14 cellular contexts compared by ENCODE assay signal in genomic region chr3:123536153-123536895, GRCh38. TPM values are rescaled to one million over a fixed set of nuclear protein-coding genes. Genes with fewer than 3 reads are reported as not detected.
DNase-seq lines count a peak whose midpoint lies in the region; ATAC-seq, FAIRE-seq and TF ChIP-seq lines count a peak whose summit lies in the region.
"Had no signal": no experiment of that assay in that cellular context is flagged by ENCODE, and none has a peak within 500 bp of the region (broad histone marks: within the 10 kb centered on the region; RNA-seq: fewer than 3 reads in every experiment).

No MANE protein-coding gene starts in this region.

- H3K27ac Mint-ChIP-seq in activated CD4-positive, alpha-beta memory T cell treated with anti-CD3 and anti-CD28 coated beads, Interleukin-2, amount 10 ng/mL, durations not matched to agents 7 days and 5 days = no peak overlapping the region
- H3K27ac Mint-ChIP-seq: CD4-positive, alpha-beta T cell; neural progenitor cell had no signal

- peak overlapping the region; percentile 62 for H3K4me2 ChIP-seq in GM12878 (ENCODE audit: control insufficient read depth, insufficient read depth)
- H3K4me2 ChIP-seq: neural progenitor cell had no signal

- 11% methylated on average over 5 of the region's 5 CpGs for WGBS in GM12878 (ENCODE audit: insufficient coverage, insufficient replicate concordance, low lambda C conversion rate, missing lambda C conversion rate)

- peak overlapping the region; percentile 25; the same call in 1 of the 2 replicates for H3K4me3 ChIP-seq in GM12878
- H3K4me3 ChIP-seq: esophagus squamous epithelium, K562, lung, neural progenitor cell had no signal

- H3K36me3 Mint-ChIP-seq in activated CD4-positive, alpha-beta memory T cell treated with anti-CD3 and anti-CD28 coated beads, Interleukin-2, amount 10 ng/mL, durations not matched to agents 7 days and 5 days (ENCODE audit: low read depth) = no peaks in the 10 kb centered on the region
- H3K36me3 Mint-ChIP-seq: neural progenitor cell had no signal

- DNase-seq in GM12878 (ENCODE audit: low read depth, low spot score) = peak; percentile 24
- DNase-seq in NCI-H2029 treated with DMSO at 0.1 percent for 48 hours (lab: John Stamatoyannopoulos, UW) = no peak
- no peak for DNase-seq in activated CD4-positive, alpha-beta memory T cell treated with anti-CD3 and anti-CD28 coated beads, Interleukin-2, amount 10 ng/mL, durations not matched to agents 7 days and 5 days
- DNase-seq: CD4-positive, alpha-beta T cell; esophagus squamous epithelium; NCI-H1436 had no signal

- no peak overlapping the region for H3K4me3 Mint-ChIP-seq in activated CD4-positive, alpha-beta memory T cell treated with anti-CD3 and anti-CD28 coated beads, Interleukin-2, amount 10 ng/mL, durations not matched to agents 7 days and 5 days
- H3K4me3 Mint-ChIP-seq: CD4-positive, alpha-beta T cell; neural progenitor cell had no signal

- FAIRE-seq in GM12878 (lab: Jason Lieb, UNC) = peak; percentile 23
- FAIRE-seq: colon, K562 had no signal

- H3K9ac ChIP-seq in GM12878 (ENCODE audit: control insufficient read depth, insufficient read depth, low read length) = no peak overlapping the region
- H3K9ac ChIP-seq: neural progenitor cell had no signal

- H3K27me3 Mint-ChIP-seq in activated CD4-positive, alpha-beta memory T cell treated with anti-CD3 and anti-CD28 coated beads, Interleukin-2, amount 10 ng/mL, durations not matched to agents 7 days and 5 days = no peaks in the 10 kb centered on the region
- H3K27me3 Mint-ChIP-seq: CD4-positive, alpha-beta T cell had no signal

- RAD21 ChIA-PET in GM12878 (lab: Charles Lee; ENCODE audit: unreplicated experiment) = interaction anchor here (1.0 kb wide), 1 partner anchor 11 kb away, joined by 3 read pairs; no protein-coding TSS in a partner anchor

- SMC1A ChIA-PET in GM12878 (lab: Charles Lee; ENCODE audit: uncharacterized antibody, unreplicated experiment) = no interaction called here

- POLR2A ChIA-PET in GM12878 (lab: Charles Lee) = no interaction called here
- POLR2A ChIA-PET in activated CD4-positive, alpha-beta memory T cell treated with anti-CD3 and anti-CD28 coated beads, Interleukin-2, amount 10 ng/mL, durations not matched to agents 7 days and 5 days (lab: Charles Lee) = no interaction called here

- H3K9me3 Mint-ChIP-seq in activated CD4-positive, alpha-beta memory T cell treated with anti-CD3 and anti-CD28 coated beads, Interleukin-2, amount 10 ng/mL, durations not matched to agents 7 days and 5 days = no peaks in the 10 kb centered on the region
- H3K9me3 Mint-ChIP-seq: CD4-positive, alpha-beta T cell; neural progenitor cell had no signal

- CTCF ChIA-PET in GM12878 (lab: Yijun Ruan, JAX) = interaction anchor here (2.6 kb wide), 1 partner anchor 23 kb away, joined by 10 read pairs; no protein-coding TSS in a partner anchor
- CTCF ChIA-PET in activated CD4-positive, alpha-beta memory T cell treated with anti-CD3 and anti-CD28 coated beads, Interleukin-2, amount 10 ng/mL, durations not matched to agents 7 days and 5 days (lab: Charles Lee) = interaction anchor here (1.0 kb wide), 1 partner anchor 23 kb away, joined by 3 read pairs; no protein-coding TSS in a partner anchor

- H4K20me1 ChIP-seq in GM12878 (ENCODE audit: control insufficient read depth, insufficient read depth) = no peaks in the 10 kb centered on the region

- no peaks in the 10 kb centered on the region for H3K27me3 ChIP-seq in GM12878 (replicated peaks in 1 of 2; ENCODE audit: control insufficient read depth in 2 of 2, insufficient read depth in 2 of 2, low read length in 1 of 2)
- H3K27me3 ChIP-seq: esophagus squamous epithelium, neural progenitor cell had no signal

- H3K4me1 ChIP-seq in GM12878 (ENCODE audit: control insufficient read depth, insufficient read depth, low read length) = peaks cover 11% of the 10 kb centered on the region
- H3K4me1 ChIP-seq: esophagus squamous epithelium, neural progenitor cell had no signal

- intact Hi-C loops in GM12878 (cut with micrococcal nuclease; ENCODE audit: unreplicated experiment) = no loop called here

- no peak for TF ChIP-seq RAD21 in GM12878 (IDR thresholded peaks at IDR 0.05; ENCODE audit: insufficient read depth, low read depth, low read length)

- TF ChIP-seq CTCF in GM12878 (IDR thresholded peaks at IDR 0.05 in 2 of 3, conservative IDR thresholded peaks at IDR 0.05 in 1 of 3; ENCODE audit: control insufficient read depth in 2 of 3, extremely low read depth in 1 of 3, insufficient read depth in 1 of 3, low read depth in 3 of 3, low read length in 3 of 3) = no peak

- peak in 1 of 2 experiments; percentile 68; a peak in 1 of 4 replicates for TF ChIP-seq EP300 in GM12878 (IDR thresholded peaks at IDR 0.05; ENCODE audit: borderline replicate concordance in 1 of 2, control insufficient read depth in 1 of 2, low read depth in 2 of 2, low read length in 2 of 2)

- TF ChIP-seq POLR2A in GM18505 (IDR thresholded peaks at IDR 0.05; ENCODE audit: borderline replicate concordance, extremely low read depth, insufficient read depth, insufficient read length) (no peak), GM12878 (IDR thresholded peaks at IDR 0.05; ENCODE audit: low read depth, low read length) (no peak)

- ATAC-seq in GM18505 (IDR thresholded peaks at IDR 0.05; ENCODE audit: unreplicated experiment) (peak; percentile 73), GM19455 (IDR thresholded peaks at IDR 0.05; ENCODE audit: unreplicated experiment) (peak; percentile 70), HG03066 (IDR thresholded peaks at IDR 0.05; ENCODE audit: low read depth, unreplicated experiment) (peak; percentile 58), GM12878 (peak; percentile 97), GM18520 (IDR thresholded peaks at IDR 0.05; ENCODE audit: unreplicated experiment) (no peak)
- ATAC-seq: K562 had no signal

- H3K27ac ChIP-seq in GM12878 (ENCODE audit: control insufficient read depth, insufficient read depth) = no peak overlapping the region
- H3K27ac ChIP-seq: esophagus squamous epithelium, neural progenitor cell had no signal

- no TSS peak for BruUV-seq in GM12878 (replicated peaks; lab: Mats Ljungman, UMichigan)

- in situ Hi-C loops in GM12878 (cut with MboI) = no loop called here

- H3K9me3 ChIP-seq in GM12878 (replicated peaks; ENCODE audit: control insufficient read depth, insufficient read depth, low read length) = no peaks in the 10 kb centered on the region
- H3K9me3 ChIP-seq: esophagus squamous epithelium had no signal

- no peaks in the 10 kb centered on the region for H3K36me3 ChIP-seq in GM12878 (ENCODE audit: control insufficient read depth in 2 of 2, insufficient read depth in 2 of 2, low read length in 1 of 2)
- H3K36me3 ChIP-seq: esophagus squamous epithelium, neural progenitor cell had no signal

- H3K4me1 Mint-ChIP-seq in activated CD4-positive, alpha-beta memory T cell treated with anti-CD3 and anti-CD28 coated beads, Interleukin-2, amount 10 ng/mL, durations not matched to agents 7 days and 5 days = peaks cover 14% of the 10 kb centered on the region

- H3K79me2 ChIP-seq in GM12878 (ENCODE audit: control insufficient read depth, insufficient read depth, low read length) = no peaks in the 10 kb centered on the region; the same call in 1 of the 2 replicates

- no peak overlapping the region for H2AFZ ChIP-seq in GM12878 (ENCODE audit: control insufficient read depth, low read depth, low read length)
- H2AFZ ChIP-seq: neural progenitor cell had no signal

TF ChIP-seq in GM12878, 131 proteins besides CTCF, POLR2A, EP300 and RAD21 (continues in another document):
- TF ChIP-seq ELK1 (IDR thresholded peaks at IDR 0.05; ENCODE audit: low read depth, low read length) (no peak), SP1 (IDR thresholded peaks at IDR 0.05; ENCODE audit: low read depth, low read length) (no peak), ZNF24 (IDR thresholded peaks at IDR 0.05) (no peak), CBX5 (IDR thresholded peaks at IDR 0.05; ENCODE audit: low read depth) (no peak), ATF3 (IDR thresholded peaks at IDR 0.05; ENCODE audit: borderline replicate concordance, extremely low read depth, low read depth, low read length) (no peak), CHD4 (IDR thresholded peaks at IDR 0.05) (no peak), LARP7 (IDR thresholded peaks at IDR 0.05) (no peak), NR2F1 (conservative IDR thresholded peaks at IDR 0.05) (peak; percentile 28; the same call in 1 of the 2 replicates), TARDBP (IDR thresholded peaks at IDR 0.05; ENCODE audit: borderline replicate concordance) (no peak), STAT1 (conservative IDR thresholded peaks at IDR 0.05) (no peak)

RNA-seq across cellular contexts. Expression of gene HACD2, which starts 48.5 kb away (rescaled TPM):
- 27.6 and 29.8 TPM in 2 replicates for total RNA-seq in GM12878 (2013; cell fraction: nucleolus; rRNA removed)
- total RNA-seq in GM12878 (2014; rRNA removed) (19.3 and 22.6 TPM in 2 replicates), GM12878 (2014; rRNA removed; fragmentation: Illumina TruSeq; extraction: Trizol) (19.0 and 19.8 TPM in 2 replicates), GM12878 (2021) (20.4 and 21.5 TPM in 2 replicates)
- polyA plus RNA-seq in GM12878 (2011; ENCODE audit: low read depth) = 6.3 TPM
- polyA plus RNA-seq in GM12878 (2011; rRNA removed) (30.0 and 38.5 TPM in 2 replicates), GM12878 (2014; fragmentation: Illumina TruSeq; extraction: Trizol) (26.4 and 33.0 TPM in 2 replicates), GM12878 (2014; fragmentation: Nextera tagmentation; extraction: Ambion mirVana) (1 to 10 TPM; 9.1 to 9.6 TPM), GM12878 (2014; rRNA removed) (15.2 and 17.4 TPM in 2 replicates), GM12878 (2016; fragmentation: Nextera tagmentation; extraction: Ambion mirVana) (10 to 100 TPM; 17.7 to 18.6 TPM)
- 14.9 and 15.2 TPM in 2 replicates for polyA plus RNA-seq in GM12878 (2011; cell fraction: cytosol; rRNA removed)
- 11.8 and 12.6 TPM in 2 replicates for polyA plus RNA-seq in GM12878 (2011; cell fraction: nucleus; rRNA removed)
- 8.4 and 8.9 TPM in 2 replicates for polyA plus RNA-seq in GM12878 (2012)
- 30.1 and 58.3 TPM in 2 replicates for polyA minus RNA-seq in GM12878 (2011; rRNA and poly(A)+ RNA removed)
- polyA minus RNA-seq in GM12878 (2011; cell fraction: cytosol; rRNA and poly(A)+ RNA removed) = 10.6 and 13.0 TPM in 2 replicates
- polyA minus RNA-seq in GM12878 (2011; cell fraction: nucleus; rRNA and poly(A)+ RNA removed) = 7.6 and 14.9 TPM in 2 replicates
- total RNA-seq in activated CD4-positive, alpha-beta memory T cell treated with anti-CD3 and anti-CD28 coated beads, Interleukin-2, amount 10 ng/mL, durations not matched to agents 7 days and 5 days = 10 to 100 TPM; 21.0 to 23.2 TPM
